ENCODE assay signal across 30 cellular contexts in the genomic region with DNA sequence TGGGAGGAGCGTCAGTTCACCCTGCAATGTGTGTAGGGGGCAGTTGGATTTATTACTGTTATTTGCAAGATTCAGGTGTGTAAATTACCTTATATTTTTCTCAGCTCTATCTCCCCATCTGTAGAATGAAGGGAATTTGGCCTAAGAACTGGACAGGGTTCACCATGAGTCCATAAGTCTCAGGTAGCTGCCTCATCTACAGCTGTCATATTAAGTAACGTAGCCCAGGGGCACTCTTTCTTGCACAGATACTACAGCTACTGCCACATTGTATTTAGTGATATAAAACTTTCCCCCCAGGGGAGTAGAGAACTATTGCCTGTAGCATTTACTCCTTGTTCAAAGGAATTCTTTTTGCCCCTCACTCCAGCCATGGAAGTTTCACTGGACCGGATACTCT.
"Had no signal": no experiment of that assay in that cellular context is flagged by ENCODE, and none has a peak within 500 bp of the region (broad histone marks: within the 10 kb centered on the region; RNA-seq: fewer than 3 reads in every experiment).

No MANE protein-coding gene starts in this region.

- H3K27me3 ChIP-seq: ascending aorta, cardiac muscle cell had no signal

- H3K27ac ChIP-seq: ascending aorta, cardiac muscle cell, VCaP had no signal

- H3K9me3 ChIP-seq: ascending aorta had no signal

- ATAC-seq: activated CD4-positive, alpha-beta T cell treated with anti-CD3 and anti-CD28 coated beads for 36 hours; activated CD4-positive, CD25-positive, alpha-beta regulatory T cell treated with anti-CD3 and anti-CD28 coated beads, Interleukin-2, amount 50 U/mL, for 24 hours; activated CD8-positive, alpha-beta memory T cell treated with anti-CD3 and anti-CD28 coated beads, Interleukin-2, amount 10 ng/mL, durations not matched to agents 7 days and 5 days; activated CD8-positive, alpha-beta T cell treated with anti-CD3 and anti-CD28 coated beads, Interleukin-2, amount 10 ng/mL, durations not matched to agents 7 days and 5 days; activated naive CD8-positive, alpha-beta T cell treated with anti-CD3 and anti-CD28 coated beads, Interleukin-2, amount 50 U/mL, for 24 hours; WTC11 had no signal

- DNase-seq: activated CD4-positive, alpha-beta memory T cell treated with anti-CD3 and anti-CD28 coated beads, Interleukin-2, amount 10 ng/mL, durations not matched to agents 7 days and 5 days; activated CD4-positive, alpha-beta T cell treated with anti-CD3 and anti-CD28 coated beads for 1 hour; activated CD4-positive, alpha-beta T cell treated with anti-CD3 and anti-CD28 coated beads for 36 hours; activated CD4-positive, alpha-beta T cell treated with anti-CD3 and anti-CD28 coated beads for 48 hours; activated CD4-positive, alpha-beta T cell treated with anti-CD3 and anti-CD28 coated beads, Interleukin-2, amount 10 ng/mL, durations not matched to agents 7 days and 5 days; activated CD4-positive, alpha-beta T cell treated with anti-CD3 and anti-CD28 coated beads, Interleukin-2, amount 50 U/mL, for 48 hours; activated CD4-positive, CD25-positive, alpha-beta regulatory T cell; activated CD8-positive, alpha-beta memory T cell treated with anti-CD3 and anti-CD28 coated beads for 24 hours; activated CD8-positive, alpha-beta memory T cell treated with anti-CD3 and anti-CD28 coated beads, Interleukin-2, amount 10 ng/mL, durations not matched to agents 7 days and 5 days; activated CD8-positive, alpha-beta memory T cell treated with anti-CD3 and anti-CD28 coated beads, Interleukin-2, amount 50 U/mL, for 48 hours; activated CD8-positive, alpha-beta T cell treated with anti-CD3 and anti-CD28 coated beads, Interleukin-2, amount 10 ng/mL, durations not matched to agents 7 days and 5 days; activated effector memory CD4-positive, alpha-beta T cell treated with Interleukin-2 at 50 U/mL for 16 hours; activated gamma-delta T cell; activated naive CD4-positive, alpha-beta T cell treated with anti-CD3 and anti-CD28 coated beads, Interleukin-2, amount 10 ng/mL, durations not matched to agents 7 days and 5 days; activated naive CD4-positive, alpha-beta T cell treated with Interleukin-2 at 50 U/mL for 16 hours; activated naive CD8-positive, alpha-beta T cell treated with anti-CD3 and anti-CD28 coated beads, Interleukin-2, amount 10 ng/mL, durations not matched to agents 7 days and 5 days; activated naive CD8-positive, alpha-beta T cell treated with anti-CD3 and anti-CD28 coated beads, Interleukin-2, amount 50 U/mL, for 24 hours; activated T-cell treated with anti-CD3 and anti-CD28 coated beads, Interleukin-2, amount 50 U/mL, for 24 hours; activated T-cell treated with anti-CD3 and anti-CD28 coated beads, Interleukin-2, amount 50 U/mL, for 48 hours; amygdala; anterior cingulate cortex; caudate nucleus; cerebellar nuclear complex; T-helper 2 cell; T-helper 9 cell had no signal

- H3K4me3 ChIP-seq: ascending aorta, cardiac muscle cell had no signal

- H3K36me3 ChIP-seq: ascending aorta, cardiac muscle cell had no signal
